In the genomic region with DNA sequence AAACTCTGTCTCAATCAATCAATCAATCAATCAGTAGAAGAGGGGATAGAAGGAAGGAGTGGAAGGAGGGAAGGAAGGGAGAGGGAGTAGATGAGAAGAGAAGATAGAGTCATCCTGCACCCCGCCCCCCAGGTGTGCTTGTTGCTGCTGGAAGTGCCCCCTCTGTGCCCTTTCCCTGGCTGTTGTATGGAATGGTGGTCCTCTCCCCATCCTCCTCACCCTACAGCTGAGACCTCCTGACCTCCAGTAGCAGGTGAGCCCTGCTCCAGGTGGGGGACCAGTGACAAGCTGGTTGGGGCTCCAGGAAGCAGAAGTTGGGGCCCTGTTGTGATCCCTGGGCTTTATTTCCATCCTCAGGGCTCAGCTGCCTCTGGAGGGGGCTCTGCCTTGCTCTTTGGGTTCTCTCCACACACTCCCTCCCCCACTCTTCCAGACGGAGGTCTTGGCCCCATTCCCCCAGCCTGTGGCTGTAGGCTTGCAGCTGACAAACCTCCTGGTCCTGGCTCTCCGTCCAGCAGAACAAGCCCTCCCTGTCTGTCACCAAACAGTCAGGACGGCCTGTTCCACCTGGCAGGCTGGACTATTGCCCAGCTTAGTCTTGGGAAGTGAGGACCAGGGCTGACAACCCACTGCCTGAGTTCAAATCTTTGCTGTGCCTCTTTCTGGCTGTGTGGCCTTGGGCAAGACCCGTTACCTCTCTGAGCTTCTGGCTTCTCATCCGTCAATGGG, we compare ENCODE assay signal across 21 cellular contexts. TPM values are rescaled to one million over a fixed set of nuclear protein-coding genes. Genes with fewer than 3 reads are reported as not detected.
DNase-seq lines count a peak whose midpoint lies in the region; ATAC-seq, FAIRE-seq and TF ChIP-seq lines count a peak whose summit lies in the region.
"Had no signal": no experiment of that assay in that cellular context is flagged by ENCODE, and none has a peak within 500 bp of the region (broad histone marks: within the 10 kb centered on the region; RNA-seq: fewer than 3 reads in every experiment).

No MANE protein-coding gene starts in this region.

- H3K4me1 Mint-ChIP-seq in stimulated activated effector memory CD8-positive, alpha-beta T cell treated with anti-CD3 and anti-CD28 coated beads, Interleukin-12 subunit alpha, Interleukin-12 subunit beta, amount 100 ng/mL, for 72 hours: no peaks in the 10 kb centered on the region

- H3K79me1 ChIP-seq in neuronal stem cell (ENCODE audit: low read depth, low read length): no peaks in the 10 kb centered on the region

- DNase-seq in cardiac septum (ENCODE audit: low spot score) (peak; percentile 69), Right ventricle myocardium inferior (ENCODE audit: missing footprints) (no peak), bronchial epithelial cell (ENCODE audit: low read depth) (no peak), neuronal stem cell (ENCODE audit: low spot score) (no peak), stomach (peak; percentile 58), testis (no peak)
- no peak for DNase-seq in stimulated activated effector memory CD8-positive, alpha-beta T cell treated with anti-CD3 and anti-CD28 coated beads, Interleukin-12 subunit alpha, Interleukin-12 subunit beta, amount 100 ng/mL, for 72 hours (ENCODE audit: low spot score in 2 of 2)
- DNase-seq: BE2C; Caco-2; CD4-positive, alpha-beta T cell; EL; NCI-H1694 treated with DMSO at 0.1 percent for 48 hours; NCI-H510A; NCI-H774; OCI-M1; SHP77 treated with DMSO at 0.1 percent for 48 hours had no signal

- H3K27ac ChIP-seq in neuronal stem cell (replicated peaks; ENCODE audit: low read length): no peak overlapping the region
- H3K27ac ChIP-seq in stomach: no peak overlapping the region
- no peak overlapping the region for H3K27ac ChIP-seq in testis

- TF ChIP-seq CTCF in bronchial epithelial cell (IDR thresholded peaks at IDR 0.05; ENCODE audit: insufficient read depth, low read length, severe bottlenecking): no peak
- TF ChIP-seq CTCF in stomach (IDR thresholded peaks at IDR 0.05): no peak
- no peak for TF ChIP-seq CTCF in testis (IDR thresholded peaks at IDR 0.05)

- H2BK12ac ChIP-seq in neuronal stem cell (ENCODE audit: low read length): no peak overlapping the region

- ATAC-seq in Right ventricle myocardium inferior (no peak), GM19351 (IDR thresholded peaks at IDR 0.05; ENCODE audit: unreplicated experiment) (no peak)
- ATAC-seq in stimulated activated effector memory CD8-positive, alpha-beta T cell treated with anti-CD3 and anti-CD28 coated beads, Interleukin-12 subunit alpha, Interleukin-12 subunit beta, amount 100 ng/mL, for 72 hours: no peak

- no peak overlapping the region for H3K4me3 Mint-ChIP-seq in stimulated activated effector memory CD8-positive, alpha-beta T cell treated with anti-CD3 and anti-CD28 coated beads, Interleukin-12 subunit alpha, Interleukin-12 subunit beta, amount 100 ng/mL, for 72 hours
- H3K4me3 Mint-ChIP-seq: CD4-positive, alpha-beta T cell had no signal

- H3K18ac ChIP-seq in neuronal stem cell (ENCODE audit: low read length): peak overlapping the region; percentile 35

- peaks cover 6 to 8% of the 10 kb centered on the region in 2 donors for H3K4me1 ChIP-seq in neuronal stem cell (ENCODE audit: control insufficient read depth in 2 of 2, insufficient read depth in 1 of 2, low read depth in 1 of 2, low read length in 2 of 2)
- H3K4me1 ChIP-seq in stomach: no peaks in the 10 kb centered on the region
- peaks cover 4% of the 10 kb centered on the region for H3K4me1 ChIP-seq in testis
- H3K4me1 ChIP-seq: Caco-2 had no signal

- H4K91ac ChIP-seq in neuronal stem cell (ENCODE audit: low read depth, low read length, poor library complexity): no peak overlapping the region

- no peaks in the 10 kb centered on the region for H3K9me3 ChIP-seq in neuronal stem cell (replicated peaks in 1 of 2; ENCODE audit: control insufficient read depth in 2 of 2, insufficient read depth in 1 of 2, low read depth in 1 of 2, low read length in 2 of 2)
- H3K9me3 ChIP-seq in stomach: no peaks in the 10 kb centered on the region
- no peaks in the 10 kb centered on the region for H3K9me3 ChIP-seq in testis
- H3K9me3 ChIP-seq: BE2C, Caco-2 had no signal

- no peak overlapping the region for H2AFZ ChIP-seq in neuronal stem cell (ENCODE audit: low read length)

- H4K8ac ChIP-seq in neuronal stem cell (ENCODE audit: low read depth, low read length): no peak overlapping the region

- H3K4ac ChIP-seq in neuronal stem cell (ENCODE audit: low read length): no peak overlapping the region

- intact Hi-C loops in cardiac septum (cut with DNase I) (no loop called here), Right ventricle myocardium inferior (cut with DNase I) (loop anchor here (5.0 kb wide), 1 partner anchor 34 kb away; no protein-coding TSS in a partner anchor), stomach (cut with DNase I; ENCODE audit: low total_unique reads) (no loop called here), testis (cut with DNase I; ENCODE audit: low total_unique reads) (no loop called here)

- peak; percentile 94 for FAIRE-seq in bronchial epithelial cell (lab: Jason Lieb, UNC)
- FAIRE-seq: A204.1, GM12892, GM18507 had no signal

- H3K4me3 ChIP-seq in bronchial epithelial cell (ENCODE audit: low read depth, low read length) (no peak overlapping the region), neuronal stem cell (ENCODE audit: low read length in 2 of 2) (no peak overlapping the region), stomach (no peak overlapping the region), testis (no peak overlapping the region)

- no peak overlapping the region for H2BK15ac ChIP-seq in neuronal stem cell (ENCODE audit: low read length)

- H2BK5ac ChIP-seq in neuronal stem cell (ENCODE audit: low read length): no peak overlapping the region

- no peak overlapping the region for H3K4me2 ChIP-seq in neuronal stem cell (ENCODE audit: insufficient read depth, low read length, poor library complexity, severe bottlenecking)

- H2AK5ac ChIP-seq in neuronal stem cell (ENCODE audit: low read depth, low read length): no peak overlapping the region

- H3K9me3 Mint-ChIP-seq in stimulated activated effector memory CD8-positive, alpha-beta T cell treated with anti-CD3 and anti-CD28 coated beads, Interleukin-12 subunit alpha, Interleukin-12 subunit beta, amount 100 ng/mL, for 72 hours: no peaks in the 10 kb centered on the region
- H3K9me3 Mint-ChIP-seq: CD4-positive, alpha-beta T cell had no signal

- H3K36me3 ChIP-seq in bronchial epithelial cell (ENCODE audit: control insufficient read depth, insufficient read depth, low read length) (no peaks in the 10 kb centered on the region), neuronal stem cell (replicated peaks in 1 of 2; ENCODE audit: control insufficient read depth in 2 of 2, insufficient read depth in 2 of 2, low read length in 2 of 2) (no peaks in the 10 kb centered on the region), stomach (no peaks in the 10 kb centered on the region), testis (ENCODE audit: low read depth, missing control alignments) (no peaks in the 10 kb centered on the region)
- H3K36me3 ChIP-seq: BE2C had no signal

- peak overlapping the region; percentile 78 for H3K9ac ChIP-seq in neuronal stem cell (ENCODE audit: low read depth, low read length, poor library complexity)

- H2BK120ac ChIP-seq in neuronal stem cell (ENCODE audit: low read depth, low read length): no peak overlapping the region

- WGBS in neuronal stem cell (ENCODE audit: extremely low coverage in 2 of 2, insufficient read length in 2 of 2, insufficient replicate concordance in 1 of 2), 2 donors: no CpG with 5 or more reads among the region's 6 CpGs
- 50 to 62% (median 56%) methylated on average over 5 to 6 of the region's 6 CpGs for WGBS in stomach, 5 donors
- WGBS in testis, 2 donors: 49 to 77% methylated on average over 6 of the region's 6 CpGs

- TF ChIP-seq POLR2A in stomach (IDR thresholded peaks at IDR 0.05) (no peak), testis (IDR thresholded peaks at IDR 0.05) (no peak)

- no peak for TF ChIP-seq EP300 in stomach (IDR thresholded peaks at IDR 0.05)

- no peaks in the 10 kb centered on the region for H3K36me3 Mint-ChIP-seq in stimulated activated effector memory CD8-positive, alpha-beta T cell treated with anti-CD3 and anti-CD28 coated beads, Interleukin-12 subunit alpha, Interleukin-12 subunit beta, amount 100 ng/mL, for 72 hours

- H3K23ac ChIP-seq in neuronal stem cell (ENCODE audit: low read depth, low read length, poor library complexity): peak overlapping the region; percentile 8

- no peak overlapping the region for H3K14ac ChIP-seq in neuronal stem cell (ENCODE audit: low read length)

- no peak overlapping the region for H3K27ac Mint-ChIP-seq in stimulated activated effector memory CD8-positive, alpha-beta T cell treated with anti-CD3 and anti-CD28 coated beads, Interleukin-12 subunit alpha, Interleukin-12 subunit beta, amount 100 ng/mL, for 72 hours
- H3K27ac Mint-ChIP-seq: CD4-positive, alpha-beta T cell had no signal

- H3K27me3 ChIP-seq in bronchial epithelial cell (ENCODE audit: control insufficient read depth, insufficient read depth, low read length) (no peaks in the 10 kb centered on the region), neuronal stem cell (ENCODE audit: control insufficient read depth in 3 of 3, insufficient read depth in 3 of 3, low read depth in 1 of 3, low read length in 3 of 3) (peaks cover 0 to 21% (median 0%) of the 10 kb centered on the region in 3 experiments), stomach (peaks cover 0 to 41% (median 0%) of the 10 kb centered on the region in 3 donors), testis (no peaks in the 10 kb centered on the region)
- H3K27me3 ChIP-seq: BE2C had no signal

RNA-seq across cellular contexts. Expression of gene SCRT2, which starts 26.0 kb away (rescaled TPM):
- not detected for total RNA-seq in cardiac septum
- total RNA-seq in Right ventricle myocardium inferior: not detected
- total RNA-seq in bronchial epithelial cell: not detected in 2 replicates
- 0.06 TPM for polyA plus RNA-seq in neuronal stem cell (2013, experiment 1 of 2)
- 0.04 TPM for polyA plus RNA-seq in neuronal stem cell (2013, experiment 2 of 2)
- not detected for total RNA-seq in stomach
- not detected for polyA plus RNA-seq in stomach
- under 1 TPM; 0.19 to 0.39 TPM for total RNA-seq in testis
- 0.13 TPM for polyA plus RNA-seq in testis (ENCODE audit: insufficient read depth, low read depth, low replicate concordance)
- total RNA-seq: Caco-2; CD4-positive, alpha-beta T cell; H4 had no signal

RNA-seq across cellular contexts. Expression of gene SRXN1, which starts 48.6 kb away (rescaled TPM):
- total RNA-seq in cardiac septum: 38.4 TPM
- 40.4 TPM for total RNA-seq in Right ventricle myocardium inferior
- total RNA-seq in bronchial epithelial cell: 99.5 and 146 TPM in 2 replicates
- polyA plus RNA-seq in neuronal stem cell (2013, experiment 1 of 2): 10.3 TPM
- polyA plus RNA-seq in neuronal stem cell (2013, experiment 2 of 2): 10.4 TPM
- total RNA-seq in stomach: 10 to 100 TPM in 4 of 5 donors, 1 to 10 TPM in 1; 6.4 to 40.1 (median 18.4) TPM
- 10 to 100 TPM; 17.2 to 35.1 (median 32.1) TPM for polyA plus RNA-seq in stomach
- total RNA-seq in testis: 10 to 100 TPM; 26.9 to 29.8 TPM
- 20.6 TPM for polyA plus RNA-seq in testis (ENCODE audit: insufficient read depth, low read depth, low replicate concordance)

Comparison
In these comparisons a context has a peak if more than half of its experiments do, and no peak if none do; other contexts are left out.
1. DNase-seq: peak in cardiac septum (single experiment) and stomach (single experiment); none in Right ventricle myocardium inferior (single experiment), bronchial epithelial cell (single experiment), neuronal stem cell (single experiment), stimulated activated effector memory CD8-positive, alpha-beta T cell treated with anti-CD3 and anti-CD28 coated beads, Interleukin-12 subunit alpha, Interleukin-12 subunit beta, amount 100 ng/mL, for 72 hours (0 of 2) and testis (single experiment).